15 cellular contexts compared by ENCODE assay signal in genomic region chr11:77455740-77456139, GRCh38.
"Had no signal": no experiment of that assay in that cellular context is flagged by ENCODE, and none has a peak within 500 bp of the region (broad histone marks: within the 10 kb centered on the region; RNA-seq: fewer than 3 reads in every experiment).

No MANE protein-coding gene starts in this region.

- FAIRE-seq: colon had no signal

- ATAC-seq: natural killer cell treated with Interleukin-12 subunit alpha and Interleukin-12 subunit beta and Interleukin-15 and Interleukin-18, amount 100 ng/mL, for 72 hours; psoas muscle had no signal

- H3K4me3 ChIP-seq: cardiac muscle cell, esophagus squamous epithelium, psoas muscle, sigmoid colon, transverse colon had no signal

- H3K27me3 ChIP-seq: cardiac muscle cell, esophagus squamous epithelium, sigmoid colon, transverse colon had no signal

- H3K4me3 Mint-ChIP-seq: activated CD4-positive, alpha-beta T cell treated with anti-CD3 and anti-CD28 coated beads, Interleukin-2, amount 10 ng/mL, durations not matched to agents 24 days and 14 days; activated naive CD4-positive, alpha-beta T cell treated with anti-CD3 and anti-CD28 coated beads for 36 hours; activated T-helper 1 cell treated with anti-CD3 and anti-CD28 coated beads, Interleukin-12 subunit alpha, Interleukin-12 subunit beta, Interleukin-2, Interleukin-4 antibody, amounts not matched to agents 30 ng/mL and 10 ng/mL and 1 ng/mL, durations not matched to agents 14 hours and 24 hours and 36 hours; natural killer cell treated with Interleukin-12 subunit alpha and Interleukin-12 subunit beta and Interleukin-15 and Interleukin-18, amount 100 ng/mL, for 72 hours had no signal

- H3K4me1 ChIP-seq: sigmoid colon had no signal

- H3K36me3 Mint-ChIP-seq: natural killer cell treated with Interleukin-12 subunit alpha and Interleukin-12 subunit beta and Interleukin-15 and Interleukin-18, amount 100 ng/mL, for 72 hours had no signal

- H3K27ac Mint-ChIP-seq: activated CD4-positive, alpha-beta T cell treated with anti-CD3 and anti-CD28 coated beads, Interleukin-2, amount 10 ng/mL, durations not matched to agents 24 days and 14 days; activated naive CD4-positive, alpha-beta T cell treated with anti-CD3 and anti-CD28 coated beads for 36 hours; activated T-helper 1 cell treated with anti-CD3 and anti-CD28 coated beads, Interleukin-12 subunit alpha, Interleukin-12 subunit beta, Interleukin-2, Interleukin-4 antibody, amounts not matched to agents 30 ng/mL and 10 ng/mL and 1 ng/mL, durations not matched to agents 14 hours and 24 hours and 36 hours; natural killer cell treated with Interleukin-12 subunit alpha and Interleukin-12 subunit beta and Interleukin-15 and Interleukin-18, amount 100 ng/mL, for 72 hours had no signal

- H3K27ac ChIP-seq: cardiac muscle cell, esophagus squamous epithelium, psoas muscle, sigmoid colon, transverse colon had no signal

- DNase-seq: activated CD4-positive, alpha-beta T cell treated with anti-CD3 and anti-CD28 coated beads, Interleukin-2, amount 10 ng/mL, durations not matched to agents 24 days and 14 days; activated naive CD4-positive, alpha-beta T cell treated with anti-CD3 and anti-CD28 coated beads for 36 hours; esophagus squamous epithelium; foreskin fibroblast; head of caudate nucleus; psoas muscle; sigmoid colon; stimulated activated naive CD4-positive, alpha-beta T cell; substantia nigra; transverse colon; WERI-Rb-1 had no signal

- H3K9me3 Mint-ChIP-seq: activated CD4-positive, alpha-beta T cell treated with anti-CD3 and anti-CD28 coated beads, Interleukin-2, amount 10 ng/mL, durations not matched to agents 24 days and 14 days; activated naive CD4-positive, alpha-beta T cell treated with anti-CD3 and anti-CD28 coated beads for 36 hours; activated T-helper 1 cell treated with anti-CD3 and anti-CD28 coated beads, Interleukin-12 subunit alpha, Interleukin-12 subunit beta, Interleukin-2, Interleukin-4 antibody, amounts not matched to agents 30 ng/mL and 10 ng/mL and 1 ng/mL, durations not matched to agents 14 hours and 24 hours and 36 hours; natural killer cell treated with Interleukin-12 subunit alpha and Interleukin-12 subunit beta and Interleukin-15 and Interleukin-18, amount 100 ng/mL, for 72 hours had no signal

- H3K36me3 ChIP-seq: cardiac muscle cell, esophagus squamous epithelium, sigmoid colon, transverse colon had no signal

- H3K9me3 ChIP-seq: esophagus squamous epithelium, psoas muscle, sigmoid colon, transverse colon had no signal
